ENCODE assay signal across 8 cellular contexts in genomic region chr21:43318841-43319781, GRCh38.
DNase-seq lines count a peak whose midpoint lies in the region; ATAC-seq and TF ChIP-seq lines count a peak whose summit lies in the region.

No MANE protein-coding gene starts in this region.

- TF ChIP-seq CTCF in choroid plexus epithelial cell (conservative IDR thresholded peaks at IDR 0.05; ENCODE audit: low read depth, low read length) (no peak), osteoblast (IDR thresholded peaks at IDR 0.05; ENCODE audit: extremely low read depth, low read depth, low read length) (no peak)

- H3K9me3 ChIP-seq in osteoblast (ENCODE audit: low read depth, low read length), result no peaks in the 10 kb centered on the region

- no peaks in the 10 kb centered on the region for H3K9me3 Mint-ChIP-seq in activated naive CD4-positive, alpha-beta T cell treated with anti-CD3 and anti-CD28 coated beads for 36 hours

- intact Hi-C loops in activated naive CD4-positive, alpha-beta T cell treated with anti-CD3 and anti-CD28 coated beads for 36 hours (cut with micrococcal nuclease), result no loop called here

- DNase-seq in EL, result peak; percentile 88
- peak; percentile 28 to 66 for DNase-seq in NCI-H187 (lab: John Stamatoyannopoulos, UW)
- DNase-seq in choroid plexus epithelial cell (ENCODE audit: low read depth), result peak; percentile 26
- DNase-seq in osteoblast (ENCODE audit: insufficient read length, low spot score, missing footprints), result peak; percentile 97
- DNase-seq in activated naive CD4-positive, alpha-beta T cell treated with anti-CD3 and anti-CD28 coated beads for 36 hours, result no peak
- no peak for DNase-seq in activated effector memory CD4-positive, alpha-beta T cell treated with Interleukin-2 at 50 U/mL for 16 hours

- ATAC-seq in GM19397 (IDR thresholded peaks at IDR 0.05; ENCODE audit: unreplicated experiment), result no peak
- ATAC-seq in GM18907 (IDR thresholded peaks at IDR 0.05; ENCODE audit: unreplicated experiment), result no peak

- peak overlapping the region; percentile 10 for H3K27ac ChIP-seq in osteoblast (ENCODE audit: low read depth, low read length)

- no peaks in the 10 kb centered on the region for H4K20me1 ChIP-seq in osteoblast (ENCODE audit: insufficient read depth, low read length)

- H3K27me3 Mint-ChIP-seq in activated naive CD4-positive, alpha-beta T cell treated with anti-CD3 and anti-CD28 coated beads for 36 hours (ENCODE audit: low read depth), result peaks cover 7% of the 10 kb centered on the region

- H3K79me2 ChIP-seq in osteoblast (ENCODE audit: insufficient read depth, low read length), result no peaks in the 10 kb centered on the region

- no peak overlapping the region for H3K4me3 ChIP-seq in choroid plexus epithelial cell (ENCODE audit: low read depth, low read length)
- peak overlapping the region; percentile 14 for H3K4me3 ChIP-seq in osteoblast (ENCODE audit: insufficient read depth, low read length)

- peaks cover 11% of the 10 kb centered on the region for H3K27me3 ChIP-seq in osteoblast (ENCODE audit: insufficient read depth, low read length)

- peaks cover 13% of the 10 kb centered on the region for H3K4me1 ChIP-seq in osteoblast (ENCODE audit: insufficient read depth, low read length)

- no peaks in the 10 kb centered on the region for H3K36me3 Mint-ChIP-seq in activated naive CD4-positive, alpha-beta T cell treated with anti-CD3 and anti-CD28 coated beads for 36 hours (ENCODE audit: low read depth)

- no peak overlapping the region for H3K27ac Mint-ChIP-seq in activated naive CD4-positive, alpha-beta T cell treated with anti-CD3 and anti-CD28 coated beads for 36 hours

- peak overlapping the region; percentile 34 for H3K4me2 ChIP-seq in osteoblast (ENCODE audit: insufficient read depth, low read length)

- no peaks in the 10 kb centered on the region for H3K4me1 Mint-ChIP-seq in activated naive CD4-positive, alpha-beta T cell treated with anti-CD3 and anti-CD28 coated beads for 36 hours (ENCODE audit: low read depth)

- CTCF ChIA-PET in activated naive CD4-positive, alpha-beta T cell treated with anti-CD3 and anti-CD28 coated beads for 36 hours (lab: Charles Lee), result no interaction called here

- H3K36me3 ChIP-seq in osteoblast (ENCODE audit: insufficient read depth, low read length), result no peaks in the 10 kb centered on the region

- H2AFZ ChIP-seq in osteoblast (ENCODE audit: low read length), result peak overlapping the region; percentile 13

- no peak overlapping the region for H3K4me3 Mint-ChIP-seq in activated naive CD4-positive, alpha-beta T cell treated with anti-CD3 and anti-CD28 coated beads for 36 hours

Comparison
In these comparisons a context has a peak if more than half of its experiments do, and no peak if none do; other contexts are left out.
1. DNase-seq: peak in EL (single experiment), NCI-H187 (2 of 2), choroid plexus epithelial cell (single experiment) and osteoblast (single experiment); none in activated naive CD4-positive, alpha-beta T cell treated with anti-CD3 and anti-CD28 coated beads for 36 hours (single experiment) and activated effector memory CD4-positive, alpha-beta T cell treated with Interleukin-2 at 50 U/mL for 16 hours (single experiment).